10 cellular contexts compared by ENCODE assay signal in the genomic region with DNA sequence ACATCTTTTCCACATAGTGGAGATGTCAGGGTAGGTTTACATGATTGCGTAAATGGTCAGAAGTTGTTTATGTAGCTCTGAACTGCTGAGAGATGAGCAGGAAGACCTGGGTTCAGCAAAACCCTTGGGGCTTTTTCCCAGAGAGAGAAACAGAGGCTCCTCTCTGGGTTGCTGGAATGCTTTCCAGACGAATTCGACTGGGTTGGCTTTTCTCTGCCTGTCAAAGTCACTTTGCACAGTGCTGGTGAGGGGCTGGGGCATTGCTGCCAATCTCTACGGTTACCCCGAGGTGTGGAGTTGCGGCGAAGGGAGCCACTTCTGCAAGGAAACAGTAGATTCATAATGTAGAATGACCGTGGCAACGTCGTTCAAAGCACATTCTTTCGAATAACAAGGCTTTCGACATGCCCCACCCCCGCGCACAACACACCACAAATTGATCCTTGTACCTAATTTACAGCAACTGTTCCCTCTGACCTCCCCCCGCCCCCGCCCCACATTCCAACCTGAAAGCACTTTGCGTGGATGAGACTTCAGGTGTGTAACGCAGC. TPM values are rescaled to one million over a fixed set of nuclear protein-coding genes. Genes with fewer than 3 reads are reported as not detected.
DNase-seq lines count a peak whose midpoint lies in the region; ATAC-seq and TF ChIP-seq lines count a peak whose summit lies in the region.
"Had no signal": no experiment of that assay in that cellular context is flagged by ENCODE, and none has a peak within 500 bp of the region (broad histone marks: within the 10 kb centered on the region; RNA-seq: fewer than 3 reads in every experiment).

No MANE protein-coding gene starts in this region.

- no peaks in the 10 kb centered on the region for H3K9me3 ChIP-seq in uterus
- H3K9me3 ChIP-seq: HAP-1 had no signal

- peak overlapping the region; percentile 48 for H3K4me3 Mint-ChIP-seq in activated naive CD8-positive, alpha-beta T cell treated with anti-CD3 and anti-CD28 coated beads, Interleukin-2, amount 10 ng/mL, durations not matched to agents 7 days and 5 days
- no peak overlapping the region for H3K4me3 Mint-ChIP-seq in activated naive CD8-positive, alpha-beta T cell treated with anti-CD3 and anti-CD28 coated beads, Interleukin-2, amount 50 U/mL, for 24 hours
- peak overlapping the region; percentile 85 to 93 (median 90) for H3K4me3 Mint-ChIP-seq in nephron

- no peaks in the 10 kb centered on the region for H3K27me3 ChIP-seq in uterus
- H3K27me3 ChIP-seq: BLaER1 had no signal

- peak overlapping the region; percentile 48 to 53 for H3K4me3 ChIP-seq in uterus
- H3K4me3 ChIP-seq: BLaER1 had no signal

- H3K4me1 ChIP-seq in uterus: no peaks in the 10 kb centered on the region
- H3K4me1 ChIP-seq: BLaER1, HAP-1 had no signal

- H3K27ac ChIP-seq in uterus: peak overlapping the region; percentile 8 to 26
- H3K27ac ChIP-seq: BLaER1 had no signal

- no peaks in the 10 kb centered on the region for H3K4me1 Mint-ChIP-seq in activated naive CD8-positive, alpha-beta T cell treated with anti-CD3 and anti-CD28 coated beads, Interleukin-2, amount 10 ng/mL, durations not matched to agents 7 days and 5 days
- peaks cover 4% of the 10 kb centered on the region for H3K4me1 Mint-ChIP-seq in activated naive CD8-positive, alpha-beta T cell treated with anti-CD3 and anti-CD28 coated beads, Interleukin-2, amount 50 U/mL, for 24 hours
- peaks cover 36% of the 10 kb centered on the region for H3K4me1 Mint-ChIP-seq in nephron

- no peak for ATAC-seq in activated naive CD8-positive, alpha-beta T cell treated with anti-CD3 and anti-CD28 coated beads, Interleukin-2, amount 10 ng/mL, durations not matched to agents 7 days and 5 days (ENCODE audit: low read depth)
- no peak for ATAC-seq in activated naive CD8-positive, alpha-beta T cell treated with anti-CD3 and anti-CD28 coated beads, Interleukin-2, amount 50 U/mL, for 24 hours
- no peak for ATAC-seq in GM19328 (IDR thresholded peaks at IDR 0.05; ENCODE audit: unreplicated experiment)

- DNase-seq in activated naive CD8-positive, alpha-beta T cell treated with anti-CD3 and anti-CD28 coated beads, Interleukin-2, amount 10 ng/mL, durations not matched to agents 7 days and 5 days: no peak
- DNase-seq in activated naive CD8-positive, alpha-beta T cell treated with anti-CD3 and anti-CD28 coated beads, Interleukin-2, amount 50 U/mL, for 24 hours: no peak
- DNase-seq in ecto neural progenitor cell (ENCODE audit: low spot score): peak; percentile 55
- DNase-seq in uterus: no peak
- DNase-seq in GM19240 (ENCODE audit: insufficient read length, low spot score): no peak
- DNase-seq in NCI-H1930 (lab: John Stamatoyannopoulos, UW): no peak

- no peak for TF ChIP-seq POLR2A in uterus (IDR thresholded peaks at IDR 0.05)

- H3K27ac Mint-ChIP-seq in activated naive CD8-positive, alpha-beta T cell treated with anti-CD3 and anti-CD28 coated beads, Interleukin-2, amount 10 ng/mL, durations not matched to agents 7 days and 5 days: no peak overlapping the region
- H3K27ac Mint-ChIP-seq in activated naive CD8-positive, alpha-beta T cell treated with anti-CD3 and anti-CD28 coated beads, Interleukin-2, amount 50 U/mL, for 24 hours: no peak overlapping the region
- peak overlapping the region; percentile 10 to 53 (median 52) for H3K27ac Mint-ChIP-seq in nephron

- intact Hi-C loops in uterus (cut with DNase I; ENCODE audit: low total_unique reads): no loop called here

- TF ChIP-seq CTCF in nephron (IDR thresholded peaks at IDR 0.05; ENCODE audit: unreplicated experiment in 3 of 3): no peak
- TF ChIP-seq CTCF in uterus (IDR thresholded peaks at IDR 0.05): no peak

- no peaks in the 10 kb centered on the region for H3K36me3 ChIP-seq in uterus
- H3K36me3 ChIP-seq: BLaER1, HAP-1 had no signal

- H3K27me3 Mint-ChIP-seq in activated naive CD8-positive, alpha-beta T cell treated with anti-CD3 and anti-CD28 coated beads, Interleukin-2, amount 10 ng/mL, durations not matched to agents 7 days and 5 days: peaks cover 46% of the 10 kb centered on the region
- H3K27me3 Mint-ChIP-seq in activated naive CD8-positive, alpha-beta T cell treated with anti-CD3 and anti-CD28 coated beads, Interleukin-2, amount 50 U/mL, for 24 hours: peaks cover 45% of the 10 kb centered on the region
- H3K27me3 Mint-ChIP-seq in nephron (ENCODE audit: low read depth): peaks cover 81% of the 10 kb centered on the region

- no peaks in the 10 kb centered on the region for H3K36me3 Mint-ChIP-seq in activated naive CD8-positive, alpha-beta T cell treated with anti-CD3 and anti-CD28 coated beads, Interleukin-2, amount 10 ng/mL, durations not matched to agents 7 days and 5 days
- H3K36me3 Mint-ChIP-seq in activated naive CD8-positive, alpha-beta T cell treated with anti-CD3 and anti-CD28 coated beads, Interleukin-2, amount 50 U/mL, for 24 hours (ENCODE audit: low read depth): no peaks in the 10 kb centered on the region
- no peaks in the 10 kb centered on the region for H3K36me3 Mint-ChIP-seq in nephron (ENCODE audit: low read depth)

- POLR2A ChIA-PET in activated naive CD8-positive, alpha-beta T cell treated with anti-CD3 and anti-CD28 coated beads, Interleukin-2, amount 10 ng/mL, durations not matched to agents 7 days and 5 days (lab: Charles Lee): no interaction called here

- H3K9me3 Mint-ChIP-seq in activated naive CD8-positive, alpha-beta T cell treated with anti-CD3 and anti-CD28 coated beads, Interleukin-2, amount 10 ng/mL, durations not matched to agents 7 days and 5 days: no peaks in the 10 kb centered on the region
- H3K9me3 Mint-ChIP-seq in activated naive CD8-positive, alpha-beta T cell treated with anti-CD3 and anti-CD28 coated beads, Interleukin-2, amount 50 U/mL, for 24 hours: peaks cover 4% of the 10 kb centered on the region
- no peaks in the 10 kb centered on the region for H3K9me3 Mint-ChIP-seq in nephron

RNA-seq across cellular contexts. Expression of a gene that starts 0.9 kb away (rescaled TPM):
- total RNA-seq in activated naive CD8-positive, alpha-beta T cell treated with anti-CD3 and anti-CD28 coated beads, Interleukin-2, amount 10 ng/mL, durations not matched to agents 7 days and 5 days: not detected
- total RNA-seq in uterus: 10 to 100 TPM in 2 of 4 donors, 1 to 10 TPM in 2; 2.6 to 91.2 (median 13.2) TPM

Comparison
In these comparisons a context has a peak if more than half of its experiments do, and no peak if none do; other contexts are left out.
1. H3K27ac Mint-ChIP-seq: peak in nephron (3 of 3); none in activated naive CD8-positive, alpha-beta T cell treated with anti-CD3 and anti-CD28 coated beads, Interleukin-2, amount 10 ng/mL, durations not matched to agents 7 days and 5 days (single experiment) and activated naive CD8-positive, alpha-beta T cell treated with anti-CD3 and anti-CD28 coated beads, Interleukin-2, amount 50 U/mL, for 24 hours (single experiment).